ENCODE assay signal across 1 cellular context in the genomic region with DNA sequence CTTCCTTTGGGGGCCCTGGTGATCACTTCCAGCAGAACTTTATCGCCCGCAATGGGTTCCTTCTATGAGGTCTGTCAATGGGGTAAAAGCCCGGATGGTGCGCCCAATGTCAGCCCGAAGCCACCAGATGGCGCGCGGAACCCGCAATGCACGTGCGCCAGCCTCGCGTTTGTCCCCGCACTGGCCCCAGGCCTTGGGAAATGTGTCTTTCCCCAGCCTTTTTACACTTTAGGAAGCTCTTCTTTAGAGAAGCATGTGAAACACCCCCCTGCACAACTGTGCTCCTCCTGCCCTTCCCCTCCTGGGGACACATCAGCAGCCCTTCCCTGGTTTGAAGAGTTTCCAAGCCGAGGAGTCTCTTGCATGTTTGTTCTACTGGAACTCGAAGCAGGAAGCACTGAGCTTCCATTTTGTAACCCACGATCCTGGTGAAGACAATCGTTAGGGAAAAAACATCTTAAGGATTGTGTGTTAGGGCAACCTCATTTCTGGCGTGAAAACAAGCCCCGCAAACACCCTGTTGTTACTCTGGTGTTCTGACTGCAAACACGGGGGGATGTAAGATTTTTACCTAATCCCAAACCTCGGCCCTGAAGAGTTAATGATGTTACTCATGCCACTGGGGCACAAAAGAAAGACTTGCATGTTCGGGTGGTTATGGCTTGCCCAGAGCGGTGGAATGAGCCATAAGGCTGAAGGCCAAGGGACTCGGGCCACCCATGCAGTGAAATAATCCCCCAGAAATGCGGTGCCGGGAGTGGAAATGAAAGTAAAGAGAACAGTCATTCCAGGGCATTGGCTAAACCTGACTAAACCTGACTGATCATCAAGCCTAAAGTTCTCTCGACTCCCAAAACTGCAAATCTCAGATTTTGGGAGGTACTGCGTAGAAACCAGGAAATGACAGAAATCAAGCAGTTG.
TF ChIP-seq lines count a peak whose summit lies in the region.

No MANE protein-coding gene starts in this region.

TF ChIP-seq in HepG2, 621 proteins besides CTCF, POLR2A, EP300 and RAD21 (continued from another document and continues in another):
- TF ChIP-seq, protein P1, sequence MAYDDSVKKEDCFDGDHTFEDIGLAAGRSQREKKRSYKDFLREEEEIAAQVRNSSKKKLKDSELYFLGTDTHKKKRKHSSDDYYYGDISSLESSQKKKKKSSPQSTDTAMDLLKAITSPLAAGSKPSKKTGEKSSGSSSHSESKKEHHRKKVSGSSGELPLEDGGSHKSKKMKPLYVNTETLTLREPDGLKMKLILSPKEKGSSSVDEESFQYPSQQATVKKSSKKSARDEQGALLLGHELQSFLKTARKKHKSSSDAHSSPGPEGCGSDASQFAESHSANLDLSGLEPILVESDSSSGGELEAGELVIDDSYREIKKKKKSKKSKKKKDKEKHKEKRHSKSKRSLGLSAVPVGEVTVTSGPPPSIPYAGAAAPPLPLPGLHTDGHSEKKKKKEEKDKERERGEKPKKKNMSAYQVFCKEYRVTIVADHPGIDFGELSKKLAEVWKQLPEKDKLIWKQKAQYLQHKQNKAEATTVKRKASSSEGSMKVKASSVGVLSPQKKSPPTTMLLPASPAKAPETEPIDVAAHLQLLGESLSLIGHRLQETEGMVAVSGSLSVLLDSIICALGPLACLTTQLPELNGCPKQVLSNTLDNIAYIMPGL (CRISPR knock-in tag; IDR thresholded peaks at IDR 0.05; ENCODE audit: borderline replicate concordance in 1 of 2, low read depth in 1 of 2), result peak; percentile 72 to 74; a peak in 3 of 4 replicates
- TF ChIP-seq, protein P2, sequence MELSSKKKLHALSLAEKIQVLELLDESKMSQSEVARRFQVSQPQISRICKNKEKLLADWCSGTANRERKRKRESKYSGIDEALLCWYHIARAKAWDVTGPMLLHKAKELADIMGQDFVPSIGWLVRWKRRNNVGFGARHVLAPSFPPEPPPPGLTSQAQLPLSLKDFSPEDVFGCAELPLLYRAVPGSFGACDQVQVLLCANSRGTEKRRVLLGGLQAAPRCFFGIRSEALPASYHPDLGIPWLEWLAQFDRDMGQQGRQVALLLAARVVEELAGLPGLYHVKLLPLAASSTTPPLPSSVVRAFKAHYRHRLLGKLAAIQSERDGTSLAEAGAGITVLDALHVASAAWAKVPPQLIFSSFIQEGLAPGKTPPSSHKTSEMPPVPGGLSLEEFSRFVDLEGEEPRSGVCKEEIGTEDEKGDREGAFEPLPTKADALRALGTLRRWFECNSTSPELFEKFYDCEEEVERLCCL (CRISPR knock-in tag; IDR thresholded peaks at IDR 0.05; ENCODE audit: borderline replicate concordance), result no peak
- TF ChIP-seq MTA1 (CRISPR knock-in tag; IDR thresholded peaks at IDR 0.05; ENCODE audit: borderline replicate concordance) (peak; percentile 57; the same call in 1 of the 2 replicates), ZNF136 (CRISPR knock-in tag; IDR thresholded peaks at IDR 0.05; ENCODE audit: low read depth) (no peak), HNRNPH1 (optimal IDR thresholded peaks at IDR 0.05; ENCODE audit: low read depth, low read length) (no peak), ZBTB21 (CRISPR knock-in tag; IDR thresholded peaks at IDR 0.05) (no peak), ZNF776 (CRISPR knock-in tag; IDR thresholded peaks at IDR 0.05) (no peak), EHMT2 (IDR thresholded peaks at IDR 0.05; ENCODE audit: borderline replicate concordance, low read depth, low read length) (peak; percentile 29; the same call in 1 of the 2 replicates), ZNF607 (CRISPR knock-in tag; IDR thresholded peaks at IDR 0.05; ENCODE audit: borderline replicate concordance) (no peak), ZNF143 (CRISPR knock-in tag; IDR thresholded peaks at IDR 0.05) (no peak), ZNF775 (CRISPR knock-in tag; IDR thresholded peaks at IDR 0.05; ENCODE audit: borderline replicate concordance) (no peak), MAFK (conservative IDR thresholded peaks at IDR 0.05 in 1 of 2, IDR thresholded peaks at IDR 0.05 in 1 of 2; ENCODE audit: low read length in 2 of 2) (no peak), CBFB (CRISPR knock-in tag; IDR thresholded peaks at IDR 0.05) (no peak), ZSCAN22 (CRISPR knock-in tag; IDR thresholded peaks at IDR 0.05) (no peak), ZNF510 (CRISPR knock-in tag; IDR thresholded peaks at IDR 0.05; ENCODE audit: low read depth) (peak; percentile 82; the same call in 1 of the 2 replicates), SNAI1 (CRISPR knock-in tag; IDR thresholded peaks at IDR 0.05; ENCODE audit: borderline replicate concordance) (no peak), ZEB1 (IDR thresholded peaks at IDR 0.05; ENCODE audit: insufficient replicate concordance, low read depth) (no peak), ZNF883 (CRISPR knock-in tag; IDR thresholded peaks at IDR 0.05; ENCODE audit: not compliant biosample characterization) (no peak), THAP11 (CRISPR knock-in tag; IDR thresholded peaks at IDR 0.05) (peak; percentile 43; the same call in 1 of the 2 replicates), FOXA3 (CRISPR knock-in tag; IDR thresholded peaks at IDR 0.05) (no peak), PHF21A (CRISPR knock-in tag; IDR thresholded peaks at IDR 0.05) (peak; percentile 67; the same call in 1 of the 2 replicates), ZNF282 (IDR thresholded peaks at IDR 0.05; ENCODE audit: partially characterized antibody) (no peak), ZNF788 (CRISPR knock-in tag; IDR thresholded peaks at IDR 0.05; ENCODE audit: borderline replicate concordance) (no peak; the same call in 1 of the 2 replicates), RBAK (CRISPR knock-in tag; IDR thresholded peaks at IDR 0.05) (no peak), ZNF101 (CRISPR knock-in tag; IDR thresholded peaks at IDR 0.05; ENCODE audit: borderline replicate concordance, low read depth) (no peak), GATA4 (IDR thresholded peaks at IDR 0.05; ENCODE audit: borderline replicate concordance, low read depth) (no peak), ZNF329 (CRISPR knock-in tag; IDR thresholded peaks at IDR 0.05; ENCODE audit: low read depth) (no peak), ASH2L (IDR thresholded peaks at IDR 0.05; ENCODE audit: insufficient read length, low read depth, low read length) (peak; percentile 40), SNRNP70 (IDR thresholded peaks at IDR 0.05; ENCODE audit: low read depth, low read length) (no peak), TBX3 (IDR thresholded peaks at IDR 0.05; ENCODE audit: borderline replicate concordance) (no peak), HMGA1 (CRISPR knock-in tag; conservative IDR thresholded peaks at IDR 0.05) (no peak), HNF4A (CRISPR knock-in tag; IDR thresholded peaks at IDR 0.05) (no peak), DMAP1 (CRISPR knock-in tag; IDR thresholded peaks at IDR 0.05) (no peak), SMAD9 (CRISPR knock-in tag; IDR thresholded peaks at IDR 0.05) (no peak), ZMYM2 (CRISPR knock-in tag; IDR thresholded peaks at IDR 0.05) (no peak), TGIF2 (CRISPR knock-in tag; IDR thresholded peaks at IDR 0.05) (0 out of 2 replicates have a peak, but pooled peaks have one; percentile 56), NR2F1 (CRISPR knock-in tag; IDR thresholded peaks at IDR 0.05) (peak in 1 of 2 experiments; percentile 42; a peak in 1 of 4 replicates), NFE2L1 (CRISPR knock-in tag; IDR thresholded peaks at IDR 0.05; ENCODE audit: borderline replicate concordance) (no peak), SRY (CRISPR knock-in tag; IDR thresholded peaks at IDR 0.05) (no peak), ZMYM3 (CRISPR knock-in tag; IDR thresholded peaks at IDR 0.05) (peak; percentile 32; the same call in 1 of the 2 replicates), FOXK2 (IDR thresholded peaks at IDR 0.05) (no peak), SUZ12 (IDR thresholded peaks at IDR 0.05; ENCODE audit: low read depth, low read length) (no peak), ZNF563 (CRISPR knock-in tag; IDR thresholded peaks at IDR 0.05) (no peak), ZNF331 (CRISPR knock-in tag; IDR thresholded peaks at IDR 0.05) (no peak; the same call in 1 of the 2 replicates)
- TF ChIP-seq, protein P3, sequence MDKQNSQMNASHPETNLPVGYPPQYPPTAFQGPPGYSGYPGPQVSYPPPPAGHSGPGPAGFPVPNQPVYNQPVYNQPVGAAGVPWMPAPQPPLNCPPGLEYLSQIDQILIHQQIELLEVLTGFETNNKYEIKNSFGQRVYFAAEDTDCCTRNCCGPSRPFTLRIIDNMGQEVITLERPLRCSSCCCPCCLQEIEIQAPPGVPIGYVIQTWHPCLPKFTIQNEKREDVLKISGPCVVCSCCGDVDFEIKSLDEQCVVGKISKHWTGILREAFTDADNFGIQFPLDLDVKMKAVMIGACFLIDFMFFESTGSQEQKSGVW (CRISPR knock-in tag; IDR thresholded peaks at IDR 0.05; ENCODE audit: borderline replicate concordance), result no peak
- TF ChIP-seq, protein P4, sequence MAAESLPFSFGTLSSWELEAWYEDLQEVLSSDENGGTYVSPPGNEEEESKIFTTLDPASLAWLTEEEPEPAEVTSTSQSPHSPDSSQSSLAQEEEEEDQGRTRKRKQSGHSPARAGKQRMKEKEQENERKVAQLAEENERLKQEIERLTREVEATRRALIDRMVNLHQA (CRISPR knock-in tag; IDR thresholded peaks at IDR 0.05), result no peak
- TF ChIP-seq, protein P5, sequence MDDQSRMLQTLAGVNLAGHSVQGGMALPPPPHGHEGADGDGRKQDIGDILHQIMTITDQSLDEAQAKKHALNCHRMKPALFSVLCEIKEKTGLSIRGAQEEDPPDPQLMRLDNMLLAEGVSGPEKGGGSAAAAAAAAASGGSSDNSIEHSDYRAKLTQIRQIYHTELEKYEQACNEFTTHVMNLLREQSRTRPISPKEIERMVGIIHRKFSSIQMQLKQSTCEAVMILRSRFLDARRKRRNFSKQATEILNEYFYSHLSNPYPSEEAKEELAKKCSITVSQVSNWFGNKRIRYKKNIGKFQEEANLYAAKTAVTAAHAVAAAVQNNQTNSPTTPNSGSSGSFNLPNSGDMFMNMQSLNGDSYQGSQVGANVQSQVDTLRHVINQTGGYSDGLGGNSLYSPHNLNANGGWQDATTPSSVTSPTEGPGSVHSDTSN (CRISPR knock-in tag; IDR thresholded peaks at IDR 0.05; ENCODE audit: borderline replicate concordance), result no peak
- TF ChIP-seq, protein P6, sequence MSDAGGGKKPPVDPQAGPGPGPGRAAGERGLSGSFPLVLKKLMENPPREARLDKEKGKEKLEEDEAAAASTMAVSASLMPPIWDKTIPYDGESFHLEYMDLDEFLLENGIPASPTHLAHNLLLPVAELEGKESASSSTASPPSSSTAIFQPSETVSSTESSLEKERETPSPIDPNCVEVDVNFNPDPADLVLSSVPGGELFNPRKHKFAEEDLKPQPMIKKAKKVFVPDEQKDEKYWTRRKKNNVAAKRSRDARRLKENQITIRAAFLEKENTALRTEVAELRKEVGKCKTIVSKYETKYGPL (CRISPR knock-in tag; IDR thresholded peaks at IDR 0.05), result no peak
- TF ChIP-seq, protein P7, sequence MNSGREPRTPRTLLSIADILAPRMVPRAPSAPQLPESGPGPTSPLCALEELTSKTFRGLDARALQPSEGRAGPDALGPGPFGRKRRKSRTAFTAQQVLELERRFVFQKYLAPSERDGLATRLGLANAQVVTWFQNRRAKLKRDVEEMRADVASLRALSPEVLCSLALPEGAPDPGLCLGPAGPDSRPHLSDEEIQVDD (CRISPR knock-in tag; IDR thresholded peaks at IDR 0.05; ENCODE audit: borderline replicate concordance), result no peak
- TF ChIP-seq, protein P8, sequence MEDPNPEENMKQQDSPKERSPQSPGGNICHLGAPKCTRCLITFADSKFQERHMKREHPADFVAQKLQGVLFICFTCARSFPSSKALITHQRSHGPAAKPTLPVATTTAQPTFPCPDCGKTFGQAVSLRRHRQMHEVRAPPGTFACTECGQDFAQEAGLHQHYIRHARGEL (CRISPR knock-in tag; IDR thresholded peaks at IDR 0.05), result 0 out of 2 replicates have a peak, but pooled peaks have one; percentile 36
- TF ChIP-seq, protein P9, sequence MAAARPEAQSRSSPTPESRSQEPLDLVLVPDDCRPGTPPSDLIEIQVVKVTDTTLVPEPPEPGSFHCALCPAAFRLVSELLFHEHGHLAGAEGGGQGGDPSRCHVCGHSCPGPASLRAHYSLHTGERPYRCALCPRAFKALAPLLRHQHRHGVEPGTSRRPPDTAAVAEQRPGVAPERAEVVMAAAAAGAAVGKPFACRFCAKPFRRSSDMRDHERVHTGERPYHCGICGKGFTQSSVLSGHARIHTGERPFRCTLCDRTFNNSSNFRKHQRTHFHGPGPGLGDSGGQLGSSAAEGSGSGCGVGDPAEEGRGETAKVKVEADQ (CRISPR knock-in tag; IDR thresholded peaks at IDR 0.05; ENCODE audit: borderline replicate concordance), result no peak
- TF ChIP-seq, protein P10, sequence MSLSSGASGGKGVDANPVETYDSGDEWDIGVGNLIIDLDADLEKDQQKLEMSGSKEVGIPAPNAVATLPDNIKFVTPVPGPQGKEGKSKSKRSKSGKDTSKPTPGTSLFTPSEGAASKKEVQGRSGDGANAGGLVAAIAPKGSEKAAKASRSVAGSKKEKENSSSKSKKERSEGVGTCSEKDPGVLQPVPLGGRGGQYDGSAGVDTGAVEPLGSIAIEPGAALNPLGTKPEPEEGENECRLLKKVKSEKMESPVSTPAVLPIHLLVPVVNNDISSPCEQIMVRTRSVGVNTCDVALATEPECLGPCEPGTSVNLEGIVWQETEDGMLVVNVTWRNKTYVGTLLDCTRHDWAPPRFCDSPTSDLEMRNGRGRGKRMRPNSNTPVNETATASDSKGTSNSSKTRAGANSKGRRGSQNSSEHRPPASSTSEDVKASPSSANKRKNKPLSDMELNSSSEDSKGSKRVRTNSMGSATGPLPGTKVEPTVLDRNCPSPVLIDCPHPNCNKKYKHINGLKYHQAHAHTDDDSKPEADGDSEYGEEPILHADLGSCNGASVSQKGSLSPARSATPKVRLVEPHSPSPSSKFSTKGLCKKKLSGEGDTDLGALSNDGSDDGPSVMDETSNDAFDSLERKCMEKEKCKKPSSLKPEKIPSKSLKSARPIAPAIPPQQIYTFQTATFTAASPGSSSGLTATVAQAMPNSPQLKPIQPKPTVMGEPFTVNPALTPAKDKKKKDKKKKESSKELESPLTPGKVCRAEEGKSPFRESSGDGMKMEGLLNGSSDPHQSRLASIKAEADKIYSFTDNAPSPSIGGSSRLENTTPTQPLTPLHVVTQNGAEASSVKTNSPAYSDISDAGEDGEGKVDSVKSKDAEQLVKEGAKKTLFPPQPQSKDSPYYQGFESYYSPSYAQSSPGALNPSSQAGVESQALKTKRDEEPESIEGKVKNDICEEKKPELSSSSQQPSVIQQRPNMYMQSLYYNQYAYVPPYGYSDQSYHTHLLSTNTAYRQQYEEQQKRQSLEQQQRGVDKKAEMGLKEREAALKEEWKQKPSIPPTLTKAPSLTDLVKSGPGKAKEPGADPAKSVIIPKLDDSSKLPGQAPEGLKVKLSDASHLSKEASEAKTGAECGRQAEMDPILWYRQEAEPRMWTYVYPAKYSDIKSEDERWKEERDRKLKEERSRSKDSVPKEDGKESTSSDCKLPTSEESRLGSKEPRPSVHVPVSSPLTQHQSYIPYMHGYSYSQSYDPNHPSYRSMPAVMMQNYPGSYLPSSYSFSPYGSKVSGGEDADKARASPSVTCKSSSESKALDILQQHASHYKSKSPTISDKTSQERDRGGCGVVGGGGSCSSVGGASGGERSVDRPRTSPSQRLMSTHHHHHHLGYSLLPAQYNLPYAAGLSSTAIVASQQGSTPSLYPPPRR (CRISPR knock-in tag; IDR thresholded peaks at IDR 0.05; ENCODE audit: borderline replicate concordance), result peak; percentile 34; the same call in 1 of the 2 replicates
